In genomic region chr14:91858536-91859275, GRCh38 we compare ENCODE assay signal across 1 cellular context.
A peak's percentile ranks its signal among the peaks of the same experiment; 100 is the strongest.
TF ChIP-seq lines count a peak whose summit lies in the region.

No MANE protein-coding gene starts in this region.

TF ChIP-seq in HEK293, 187 proteins besides CTCF, POLR2A, EP300 and RAD21 (continued from another document):
- TF ChIP-seq, protein P1, sequence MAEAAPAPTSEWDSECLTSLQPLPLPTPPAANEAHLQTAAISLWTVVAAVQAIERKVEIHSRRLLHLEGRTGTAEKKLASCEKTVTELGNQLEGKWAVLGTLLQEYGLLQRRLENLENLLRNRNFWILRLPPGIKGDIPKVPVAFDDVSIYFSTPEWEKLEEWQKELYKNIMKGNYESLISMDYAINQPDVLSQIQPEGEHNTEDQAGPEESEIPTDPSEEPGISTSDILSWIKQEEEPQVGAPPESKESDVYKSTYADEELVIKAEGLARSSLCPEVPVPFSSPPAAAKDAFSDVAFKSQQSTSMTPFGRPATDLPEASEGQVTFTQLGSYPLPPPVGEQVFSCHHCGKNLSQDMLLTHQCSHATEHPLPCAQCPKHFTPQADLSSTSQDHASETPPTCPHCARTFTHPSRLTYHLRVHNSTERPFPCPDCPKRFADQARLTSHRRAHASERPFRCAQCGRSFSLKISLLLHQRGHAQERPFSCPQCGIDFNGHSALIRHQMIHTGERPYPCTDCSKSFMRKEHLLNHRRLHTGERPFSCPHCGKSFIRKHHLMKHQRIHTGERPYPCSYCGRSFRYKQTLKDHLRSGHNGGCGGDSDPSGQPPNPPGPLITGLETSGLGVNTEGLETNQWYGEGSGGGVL (tag by site-specific recombination; IDR thresholded peaks at IDR 0.05) = no peak
- TF ChIP-seq ZNF585B (tag by site-specific recombination; IDR thresholded peaks at IDR 0.05) (no peak), ZNF837 (tag by site-specific recombination; IDR thresholded peaks at IDR 0.05) (no peak), ZNF112 (tag by site-specific recombination; IDR thresholded peaks at IDR 0.05) (no peak), ZNF621 (tag by site-specific recombination; IDR thresholded peaks at IDR 0.05) (no peak), ZNF701 (tag by site-specific recombination; IDR thresholded peaks at IDR 0.05) (no peak), MZF1 (tag by site-specific recombination; IDR thresholded peaks at IDR 0.05; ENCODE audit: borderline replicate concordance) (no peak), GLIS1 (tag by site-specific recombination; IDR thresholded peaks at IDR 0.05) (peak; percentile 96), ZBTB21 (tag by site-specific recombination; IDR thresholded peaks at IDR 0.05) (0 out of 2 replicates have a peak, but pooled peaks have one; percentile 11), SP7 (tag by site-specific recombination; IDR thresholded peaks at IDR 0.05) (peak; percentile 74), ZBTB10 (tag by site-specific recombination; IDR thresholded peaks at IDR 0.05) (no peak), ZNF37A (tag by site-specific recombination; IDR thresholded peaks at IDR 0.05) (no peak), ZBTB7A (tag by site-specific recombination; IDR thresholded peaks at IDR 0.05; ENCODE audit: low read depth) (no peak), ZSCAN16 (tag by site-specific recombination; IDR thresholded peaks at IDR 0.05) (no peak), ZNF670 (tag by site-specific recombination; IDR thresholded peaks at IDR 0.05; ENCODE audit: low read depth) (no peak), ZNF776 (tag by site-specific recombination; IDR thresholded peaks at IDR 0.05; ENCODE audit: borderline replicate concordance) (no peak), ZBTB44 (tag by site-specific recombination; IDR thresholded peaks at IDR 0.05) (peak; percentile 67; the same call in 1 of the 2 replicates), BCL11A (tag by site-specific recombination; IDR thresholded peaks at IDR 0.05; ENCODE audit: low read depth) (peak; percentile 54; the same call in 1 of the 2 replicates), TSHZ1 (tag by site-specific recombination; IDR thresholded peaks at IDR 0.05; ENCODE audit: borderline replicate concordance) (peak; percentile 71; the same call in 1 of the 2 replicates), ZNF623 (tag by site-specific recombination; IDR thresholded peaks at IDR 0.05) (no peak), ZNF350 (tag by site-specific recombination; IDR thresholded peaks at IDR 0.05) (no peak), RBAK (tag by site-specific recombination; IDR thresholded peaks at IDR 0.05) (no peak), KLF9 (tag by site-specific recombination; IDR thresholded peaks at IDR 0.05; ENCODE audit: low read depth) (no peak), ZNF658 (tag by site-specific recombination; IDR thresholded peaks at IDR 0.05) (no peak), ZNF558 (tag by site-specific recombination; IDR thresholded peaks at IDR 0.05) (no peak), ZSCAN30 (tag by site-specific recombination; IDR thresholded peaks at IDR 0.05) (no peak), ZNF132 (tag by site-specific recombination; IDR thresholded peaks at IDR 0.05; ENCODE audit: borderline replicate concordance) (no peak), ZFP69B (tag by site-specific recombination; IDR thresholded peaks at IDR 0.05) (no peak; the same call in none of the 2 replicates), ZSCAN5A (tag by site-specific recombination; IDR thresholded peaks at IDR 0.05) (no peak)
- TF ChIP-seq, protein P2, sequence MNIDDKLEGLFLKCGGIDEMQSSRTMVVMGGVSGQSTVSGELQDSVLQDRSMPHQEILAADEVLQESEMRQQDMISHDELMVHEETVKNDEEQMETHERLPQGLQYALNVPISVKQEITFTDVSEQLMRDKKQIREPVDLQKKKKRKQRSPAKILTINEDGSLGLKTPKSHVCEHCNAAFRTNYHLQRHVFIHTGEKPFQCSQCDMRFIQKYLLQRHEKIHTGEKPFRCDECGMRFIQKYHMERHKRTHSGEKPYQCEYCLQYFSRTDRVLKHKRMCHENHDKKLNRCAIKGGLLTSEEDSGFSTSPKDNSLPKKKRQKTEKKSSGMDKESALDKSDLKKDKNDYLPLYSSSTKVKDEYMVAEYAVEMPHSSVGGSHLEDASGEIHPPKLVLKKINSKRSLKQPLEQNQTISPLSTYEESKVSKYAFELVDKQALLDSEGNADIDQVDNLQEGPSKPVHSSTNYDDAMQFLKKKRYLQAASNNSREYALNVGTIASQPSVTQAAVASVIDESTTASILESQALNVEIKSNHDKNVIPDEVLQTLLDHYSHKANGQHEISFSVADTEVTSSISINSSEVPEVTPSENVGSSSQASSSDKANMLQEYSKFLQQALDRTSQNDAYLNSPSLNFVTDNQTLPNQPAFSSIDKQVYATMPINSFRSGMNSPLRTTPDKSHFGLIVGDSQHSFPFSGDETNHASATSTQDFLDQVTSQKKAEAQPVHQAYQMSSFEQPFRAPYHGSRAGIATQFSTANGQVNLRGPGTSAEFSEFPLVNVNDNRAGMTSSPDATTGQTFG (tag by site-specific recombination; IDR thresholded peaks at IDR 0.05; ENCODE audit: borderline replicate concordance) = no peak
- TF ChIP-seq, protein P3, sequence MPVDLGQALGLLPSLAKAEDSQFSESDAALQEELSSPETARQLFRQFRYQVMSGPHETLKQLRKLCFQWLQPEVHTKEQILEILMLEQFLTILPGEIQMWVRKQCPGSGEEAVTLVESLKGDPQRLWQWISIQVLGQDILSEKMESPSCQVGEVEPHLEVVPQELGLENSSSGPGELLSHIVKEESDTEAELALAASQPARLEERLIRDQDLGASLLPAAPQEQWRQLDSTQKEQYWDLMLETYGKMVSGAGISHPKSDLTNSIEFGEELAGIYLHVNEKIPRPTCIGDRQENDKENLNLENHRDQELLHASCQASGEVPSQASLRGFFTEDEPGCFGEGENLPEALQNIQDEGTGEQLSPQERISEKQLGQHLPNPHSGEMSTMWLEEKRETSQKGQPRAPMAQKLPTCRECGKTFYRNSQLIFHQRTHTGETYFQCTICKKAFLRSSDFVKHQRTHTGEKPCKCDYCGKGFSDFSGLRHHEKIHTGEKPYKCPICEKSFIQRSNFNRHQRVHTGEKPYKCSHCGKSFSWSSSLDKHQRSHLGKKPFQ (tag by site-specific recombination; IDR thresholded peaks at IDR 0.05) = no peak
TF ChIP-seq in HEK293: peak in this region for 29.
